In the genomic region with DNA sequence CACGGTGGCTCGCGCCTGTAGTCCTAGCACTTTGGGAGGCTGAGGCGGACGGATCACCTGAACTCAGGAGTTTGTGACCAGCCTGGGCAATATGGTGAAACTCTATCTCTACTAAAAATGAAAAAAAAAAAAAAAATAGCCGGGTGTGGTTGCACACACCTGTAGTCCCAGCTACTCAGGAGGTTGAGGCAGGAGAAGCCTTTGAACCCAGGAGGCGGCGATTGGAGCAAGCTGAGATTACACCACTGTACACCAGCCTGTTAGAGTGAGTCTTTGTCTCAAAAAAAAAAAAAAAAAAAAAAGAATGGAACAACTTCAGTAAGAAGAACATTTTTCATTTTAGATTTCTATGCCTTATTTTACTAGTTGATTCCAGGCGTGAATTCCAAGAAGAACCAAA, we compare ENCODE assay signal across 1 cellular context.
TF ChIP-seq lines count a peak whose summit lies in the region.

No MANE protein-coding gene starts in this region.

TF ChIP-seq in WTC11, 78 proteins besides CTCF, POLR2A, EP300 and RAD21 (continued from another document):
- TF ChIP-seq ZNF138 (CRISPR knock-in tag; conservative IDR thresholded peaks at IDR 0.05) (no peak), NFATC4 (CRISPR knock-in tag; IDR thresholded peaks at IDR 0.05) (no peak), GTF2I (CRISPR knock-in tag; conservative IDR thresholded peaks at IDR 0.05) (no peak), JAZF1 (CRISPR knock-in tag; IDR thresholded peaks at IDR 0.05) (no peak), ATF1 (CRISPR knock-in tag; IDR thresholded peaks at IDR 0.05) (no peak), ZNF671 (CRISPR knock-in tag; IDR thresholded peaks at IDR 0.05) (no peak), ZNF263 (CRISPR knock-in tag; IDR thresholded peaks at IDR 0.05; ENCODE audit: low read depth) (no peak), FOXP1 (CRISPR knock-in tag; IDR thresholded peaks at IDR 0.05; ENCODE audit: borderline replicate concordance) (no peak)
- TF ChIP-seq, protein P1, sequence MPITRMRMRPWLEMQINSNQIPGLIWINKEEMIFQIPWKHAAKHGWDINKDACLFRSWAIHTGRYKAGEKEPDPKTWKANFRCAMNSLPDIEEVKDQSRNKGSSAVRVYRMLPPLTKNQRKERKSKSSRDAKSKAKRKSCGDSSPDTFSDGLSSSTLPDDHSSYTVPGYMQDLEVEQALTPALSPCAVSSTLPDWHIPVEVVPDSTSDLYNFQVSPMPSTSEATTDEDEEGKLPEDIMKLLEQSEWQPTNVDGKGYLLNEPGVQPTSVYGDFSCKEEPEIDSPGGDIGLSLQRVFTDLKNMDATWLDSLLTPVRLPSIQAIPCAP (CRISPR knock-in tag; IDR thresholded peaks at IDR 0.05), result no peak
- TF ChIP-seq, protein P2, sequence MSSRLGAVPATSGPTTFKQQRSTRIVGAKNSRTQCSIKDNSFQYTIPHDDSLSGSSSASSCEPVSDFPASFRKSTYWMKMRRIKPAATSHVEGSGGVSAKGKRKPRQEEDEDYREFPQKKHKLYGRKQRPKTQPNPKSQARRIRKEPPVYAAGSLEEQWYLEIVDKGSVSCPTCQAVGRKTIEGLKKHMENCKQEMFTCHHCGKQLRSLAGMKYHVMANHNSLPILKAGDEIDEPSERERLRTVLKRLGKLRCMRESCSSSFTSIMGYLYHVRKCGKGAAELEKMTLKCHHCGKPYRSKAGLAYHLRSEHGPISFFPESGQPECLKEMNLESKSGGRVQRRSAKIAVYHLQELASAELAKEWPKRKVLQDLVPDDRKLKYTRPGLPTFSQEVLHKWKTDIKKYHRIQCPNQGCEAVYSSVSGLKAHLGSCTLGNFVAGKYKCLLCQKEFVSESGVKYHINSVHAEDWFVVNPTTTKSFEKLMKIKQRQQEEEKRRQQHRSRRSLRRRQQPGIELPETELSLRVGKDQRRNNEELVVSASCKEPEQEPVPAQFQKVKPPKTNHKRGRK (CRISPR knock-in tag; IDR thresholded peaks at IDR 0.05; ENCODE audit: borderline replicate concordance), result no peak
- TF ChIP-seq, protein P3, sequence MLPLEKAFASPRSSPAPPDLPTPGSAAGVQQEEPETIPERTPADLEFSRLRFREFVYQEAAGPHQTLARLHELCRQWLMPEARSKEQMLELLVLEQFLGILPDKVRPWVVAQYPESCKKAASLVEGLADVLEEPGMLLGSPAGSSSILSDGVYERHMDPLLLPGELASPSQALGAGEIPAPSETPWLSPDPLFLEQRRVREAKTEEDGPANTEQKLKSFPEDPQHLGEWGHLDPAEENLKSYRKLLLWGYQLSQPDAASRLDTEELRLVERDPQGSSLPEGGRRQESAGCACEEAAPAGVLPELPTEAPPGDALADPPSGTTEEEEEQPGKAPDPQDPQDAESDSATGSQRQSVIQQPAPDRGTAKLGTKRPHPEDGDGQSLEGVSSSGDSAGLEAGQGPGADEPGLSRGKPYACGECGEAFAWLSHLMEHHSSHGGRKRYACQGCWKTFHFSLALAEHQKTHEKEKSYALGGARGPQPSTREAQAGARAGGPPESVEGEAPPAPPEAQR (CRISPR knock-in tag; IDR thresholded peaks at IDR 0.05), result no peak
TF ChIP-seq in WTC11: peak in this region for 0.
